29 cellular contexts compared by ENCODE assay signal in genomic region chr1:172293379-172293778, GRCh38.
A peak's percentile ranks its signal among the peaks of the same experiment; 100 is the strongest.
DNase-seq lines count a peak whose midpoint lies in the region; TF ChIP-seq lines count a peak whose summit lies in the region.
"Had no signal": no experiment of that assay in that cellular context is flagged by ENCODE, and none has a peak within 500 bp of the region (broad histone marks: within the 10 kb centered on the region; RNA-seq: fewer than 3 reads in every experiment).

No MANE protein-coding gene starts in this region.

- no peaks in the 10 kb centered on the region for H3K27me3 ChIP-seq in fibroblast of lung (ENCODE audit: control insufficient read depth, insufficient read depth, low read length)
- H3K27me3 ChIP-seq: BE2C, upper lobe of left lung had no signal

- H3K27me3 Mint-ChIP-seq in activated naive CD4-positive, alpha-beta T cell treated with anti-CD3 and anti-CD28 coated beads, Interleukin-2, amount 10 ng/mL, durations not matched to agents 7 days and 5 days, result no peaks in the 10 kb centered on the region
- H3K27me3 Mint-ChIP-seq: activated CD8-positive, alpha-beta T cell treated with anti-CD3 and anti-CD28 coated beads for 36 hours; progenitor cell of endocrine pancreas; stimulated activated memory B cell treated with anti-CD40 and anti-IgM and Interleukin-4, amounts not matched to agents 10 μg/mL and 1 μg/mL and 100 μg/mL, for 72 hours had no signal

- no peaks in the 10 kb centered on the region for H3K9me3 Mint-ChIP-seq in activated naive CD4-positive, alpha-beta T cell treated with anti-CD3 and anti-CD28 coated beads, Interleukin-2, amount 10 ng/mL, durations not matched to agents 7 days and 5 days
- H3K9me3 Mint-ChIP-seq: activated CD8-positive, alpha-beta T cell treated with anti-CD3 and anti-CD28 coated beads for 36 hours; activated naive CD4-positive, alpha-beta T cell treated with anti-CD3 and anti-CD28 coated beads for 36 hours; CD8-positive, alpha-beta T cell; H9; stimulated activated memory B cell treated with anti-CD40 and anti-IgM and Interleukin-4, amounts not matched to agents 10 μg/mL and 1 μg/mL and 100 μg/mL, for 72 hours had no signal

- DNase-seq in AG08395 (ENCODE audit: low spot score), result peak; percentile 10
- DNase-seq in SK-N-MC (ENCODE audit: low read depth, low spot score), result no peak
- peak; percentile 21 to 98 for DNase-seq in fibroblast of lung (ENCODE audit: low read depth in 2 of 2)
- DNase-seq in non-pigmented ciliary epithelial cell (ENCODE audit: low read depth), result peak; percentile 53
- no peak for DNase-seq in 8988T
- no peak for DNase-seq in activated naive CD4-positive, alpha-beta T cell treated with anti-CD3 and anti-CD28 coated beads, Interleukin-2, amount 10 ng/mL, durations not matched to agents 7 days and 5 days
- no peak for DNase-seq in activated T-cell treated with anti-CD3 and anti-CD28 coated beads for 4 hours
- no peak for DNase-seq in NCI-H2081 treated with DMSO at 0.1 percent for 48 hours (lab: John Stamatoyannopoulos, UW)
- DNase-seq: activated CD8-positive, alpha-beta memory T cell treated with anti-CD3 and anti-CD28 coated beads, Interleukin-2, amount 50 U/mL, for 48 hours; activated CD8-positive, alpha-beta T cell treated with anti-CD3 and anti-CD28 coated beads for 36 hours; activated naive CD4-positive, alpha-beta T cell treated with anti-CD3 and anti-CD28 coated beads for 36 hours; amniotic stem cell; BE2C; CD8-positive, alpha-beta T cell; effector CD4-positive, alpha-beta T cell; H9; islet precursor cell; left ventricle myocardium inferior; MV-4-11; NCI-H1436; NCI-H2081; NCI-H2227 treated with DMSO at 0.1 percent for 48 hours; NCI-H526; NK-92 treated with Interleukin-12 subunit alpha and Interleukin-12 subunit beta, amount 100 ng/mL, for 24 hours; PC-3; upper lobe of left lung had no signal

- no peak for TF ChIP-seq CTCF in fibroblast of lung (conservative IDR thresholded peaks at IDR 0.05 in 1 of 2, IDR thresholded peaks at IDR 0.05 in 1 of 2; ENCODE audit: low read depth in 1 of 2, low read length in 2 of 2)

- H3K4me3 ChIP-seq in SK-N-MC (peak overlapping the region; percentile 29; the same call in 1 of the 2 replicates), fibroblast of lung (replicated peaks in 1 of 4; ENCODE audit: control extremely low read depth in 1 of 4, insufficient read depth in 1 of 4, low read depth in 3 of 4, low read length in 4 of 4) (no peak overlapping the region)
- H3K4me3 ChIP-seq: GM12878, left ventricle myocardium inferior, upper lobe of left lung had no signal

- no peaks in the 10 kb centered on the region for H4K20me1 ChIP-seq in fibroblast of lung (ENCODE audit: control insufficient read depth, extremely low read depth, insufficient read depth, low read length)

- no peaks in the 10 kb centered on the region for H3K36me3 Mint-ChIP-seq in activated naive CD4-positive, alpha-beta T cell treated with anti-CD3 and anti-CD28 coated beads, Interleukin-2, amount 10 ng/mL, durations not matched to agents 7 days and 5 days
- H3K36me3 Mint-ChIP-seq: CD8-positive, alpha-beta T cell; stimulated activated memory B cell treated with anti-CD40 and anti-IgM and Interleukin-4, amounts not matched to agents 10 μg/mL and 1 μg/mL and 100 μg/mL, for 72 hours had no signal

- H3K9me3 ChIP-seq in SK-N-MC (ENCODE audit: low read depth, low read length), result no peaks in the 10 kb centered on the region
- no peaks in the 10 kb centered on the region for H3K9me3 ChIP-seq in fibroblast of lung (ENCODE audit: control insufficient read depth, insufficient read depth, low read depth, low read length)
- H3K9me3 ChIP-seq: BE2C, left ventricle myocardium inferior, upper lobe of left lung had no signal

- H3K36me3 ChIP-seq in SK-N-MC (ENCODE audit: insufficient read depth, low read length), result no peaks in the 10 kb centered on the region
- H3K36me3 ChIP-seq in fibroblast of lung (ENCODE audit: control insufficient read depth, insufficient read depth, low read length), result no peaks in the 10 kb centered on the region
- H3K36me3 ChIP-seq: BE2C, left ventricle myocardium inferior, upper lobe of left lung had no signal

- H3K4me2 ChIP-seq in fibroblast of lung (ENCODE audit: extremely low read depth, insufficient read depth, low read length), result no peak overlapping the region

- peak overlapping the region; percentile 56 for H3K27ac ChIP-seq in SK-N-MC
- H3K27ac ChIP-seq in fibroblast of lung (ENCODE audit: insufficient read depth, low read length), result no peak overlapping the region
- H3K27ac ChIP-seq: left ventricle myocardium inferior, upper lobe of left lung had no signal

- H3K4me1 ChIP-seq in fibroblast of lung (ENCODE audit: control insufficient read depth, extremely low read depth, insufficient read depth, low read length), result no peaks in the 10 kb centered on the region
- H3K4me1 ChIP-seq: BE2C, upper lobe of left lung had no signal

- H3K9ac ChIP-seq in SK-N-MC (ENCODE audit: insufficient read length) (no peak overlapping the region), fibroblast of lung (ENCODE audit: insufficient read depth, low read length) (no peak overlapping the region)

- CTCF ChIA-PET in activated naive CD4-positive, alpha-beta T cell treated with anti-CD3 and anti-CD28 coated beads, Interleukin-2, amount 10 ng/mL, durations not matched to agents 7 days and 5 days (lab: Charles Lee), result no interaction called here

- H3K27ac Mint-ChIP-seq in activated naive CD4-positive, alpha-beta T cell treated with anti-CD3 and anti-CD28 coated beads, Interleukin-2, amount 10 ng/mL, durations not matched to agents 7 days and 5 days, result no peak overlapping the region
- H3K27ac Mint-ChIP-seq: activated CD8-positive, alpha-beta T cell treated with anti-CD3 and anti-CD28 coated beads for 36 hours; activated naive CD4-positive, alpha-beta T cell treated with anti-CD3 and anti-CD28 coated beads for 36 hours; CD8-positive, alpha-beta T cell; H9; progenitor cell of endocrine pancreas; stimulated activated memory B cell treated with anti-CD40 and anti-IgM and Interleukin-4, amounts not matched to agents 10 μg/mL and 1 μg/mL and 100 μg/mL, for 72 hours had no signal

- H3K4me3 Mint-ChIP-seq in activated naive CD4-positive, alpha-beta T cell treated with anti-CD3 and anti-CD28 coated beads, Interleukin-2, amount 10 ng/mL, durations not matched to agents 7 days and 5 days, result no peak overlapping the region
- H3K4me3 Mint-ChIP-seq: activated CD8-positive, alpha-beta T cell treated with anti-CD3 and anti-CD28 coated beads for 36 hours; activated naive CD4-positive, alpha-beta T cell treated with anti-CD3 and anti-CD28 coated beads for 36 hours; CD8-positive, alpha-beta T cell; H9; stimulated activated memory B cell treated with anti-CD40 and anti-IgM and Interleukin-4, amounts not matched to agents 10 μg/mL and 1 μg/mL and 100 μg/mL, for 72 hours had no signal

- H2AFZ ChIP-seq in fibroblast of lung (ENCODE audit: low read length), result no peak overlapping the region

- no peaks in the 10 kb centered on the region for H3K79me2 ChIP-seq in fibroblast of lung (ENCODE audit: control insufficient read depth, insufficient read depth, low read length)

- no peaks in the 10 kb centered on the region for H3K4me1 Mint-ChIP-seq in activated naive CD4-positive, alpha-beta T cell treated with anti-CD3 and anti-CD28 coated beads, Interleukin-2, amount 10 ng/mL, durations not matched to agents 7 days and 5 days
- H3K4me1 Mint-ChIP-seq: H9; stimulated activated memory B cell treated with anti-CD40 and anti-IgM and Interleukin-4, amounts not matched to agents 10 μg/mL and 1 μg/mL and 100 μg/mL, for 72 hours had no signal

Comparison
In these comparisons a context has a peak if more than half of its experiments do, and no peak if none do; other contexts are left out.
1. DNase-seq: peak in AG08395 (single experiment), fibroblast of lung (2 of 2) and non-pigmented ciliary epithelial cell (single experiment); none in SK-N-MC (single experiment), 8988T (single experiment), activated naive CD4-positive, alpha-beta T cell treated with anti-CD3 and anti-CD28 coated beads, Interleukin-2, amount 10 ng/mL, durations not matched to agents 7 days and 5 days (single experiment), activated T-cell treated with anti-CD3 and anti-CD28 coated beads for 4 hours (single experiment) and NCI-H2081 treated with DMSO at 0.1 percent for 48 hours (single experiment).